ENCODE assay signal across 34 cellular contexts in genomic region chr4:137468836-137469235, GRCh38.
"Had no signal": no experiment of that assay in that cellular context is flagged by ENCODE, and none has a peak within 500 bp of the region (broad histone marks: within the 10 kb centered on the region; RNA-seq: fewer than 3 reads in every experiment).

No MANE protein-coding gene starts in this region.

- H3K9me3 ChIP-seq: adrenal gland, body of pancreas had no signal

- H3K27ac Mint-ChIP-seq: activated B cell treated with CpG ODN at 0.5 μM for 24 hours; activated CD4-positive, alpha-beta memory T cell treated with anti-CD3 and anti-CD28 coated beads, Interleukin-2, amount 10 ng/mL, durations not matched to agents 7 days and 5 days; activated CD4-positive, alpha-beta T cell treated with anti-CD3 and anti-CD28 coated beads, Interleukin-2, amount 10 ng/mL, durations not matched to agents 24 days and 14 days; activated CD8-positive, alpha-beta memory T cell treated with anti-CD3 and anti-CD28 coated beads, Interleukin-2, amount 10 ng/mL, durations not matched to agents 7 days and 5 days; activated CD8-positive, alpha-beta T cell treated with anti-CD3 and anti-CD28 coated beads, Interleukin-2, amount 10 ng/mL, durations not matched to agents 7 days and 5 days; activated naive CD4-positive, alpha-beta T cell treated with anti-CD3 and anti-CD28 coated beads for 36 hours; activated naive CD4-positive, alpha-beta T cell treated with anti-CD3 and anti-CD28 coated beads, Interleukin-2, amount 50 U/mL, for 72 hours; activated naive CD8-positive, alpha-beta T cell treated with anti-CD3 and anti-CD28 coated beads for 36 hours; activated T-cell treated with anti-CD3 and anti-CD28 coated beads, Interleukin-2, amount 50 U/mL, for 72 hours; activated T-helper 1 cell treated with anti-CD3 and anti-CD28 coated beads, Interleukin-12 subunit alpha, Interleukin-12 subunit beta, Interleukin-2, Interleukin-4 antibody, amounts not matched to agents 30 ng/mL and 10 ng/mL and 1 ng/mL, durations not matched to agents 14 hours and 24 hours and 36 hours; activated T-helper 17 cell treated with anti-CD3 and anti-CD28 coated beads, Interleukin-2, amount 50 U/mL, for 72 hours; T-helper 1 cell treated with Interleukin-12 subunit alpha and Interleukin-12 subunit beta and Interleukin-4 antibody, amounts not matched to agents 30 μg/mL and 1 μg/mL, for 36 hours; T-helper 2 cell treated with Interferon-gamma antibody and Interleukin-4, amounts not matched to agents 5 μg/mL and 100 μg/mL, for 36 hours had no signal

- H3K36me3 ChIP-seq: adrenal gland, brain microvascular endothelial cell, breast epithelium had no signal

- H3K4me1 ChIP-seq: adrenal gland, body of pancreas, breast epithelium had no signal

- ATAC-seq: activated CD8-positive, alpha-beta memory T cell treated with anti-CD3 and anti-CD28 coated beads, Interleukin-2, amount 10 ng/mL, durations not matched to agents 7 days and 5 days; activated CD8-positive, alpha-beta T cell treated with anti-CD3 and anti-CD28 coated beads, Interleukin-2, amount 10 ng/mL, durations not matched to agents 7 days and 5 days; activated naive CD4-positive, alpha-beta T cell treated with anti-CD3 and anti-CD28 coated beads, Interleukin-2, amount 50 U/mL, for 72 hours; activated T-cell treated with anti-CD3 and anti-CD28 coated beads, Interleukin-2, amount 50 U/mL, for 4 hours; activated T-cell treated with anti-CD3 and anti-CD28 coated beads, Interleukin-2, amount 50 U/mL, for 72 hours; activated T-helper 17 cell treated with anti-CD3 and anti-CD28 coated beads, Interleukin-2, amount 50 U/mL, for 72 hours; body of pancreas had no signal

- H3K27me3 ChIP-seq: adrenal gland, body of pancreas, brain microvascular endothelial cell, breast epithelium had no signal

- H3K4me3 ChIP-seq: adrenal gland, body of pancreas, breast epithelium had no signal

- DNase-seq: activated B cell treated with CpG ODN at 0.5 μM for 24 hours; activated CD4-positive, alpha-beta memory T cell treated with anti-CD3 and anti-CD28 coated beads, Interleukin-2, amount 10 ng/mL, durations not matched to agents 7 days and 5 days; activated CD4-positive, alpha-beta T cell treated with anti-CD3 and anti-CD28 coated beads for 4 hours; activated CD4-positive, alpha-beta T cell treated with anti-CD3 and anti-CD28 coated beads, Interleukin-2, amount 10 ng/mL, durations not matched to agents 24 days and 14 days; activated CD4-positive, alpha-beta T cell treated with anti-CD3 and anti-CD28 coated beads, Interleukin-2, amount 50 U/mL, for 48 hours; activated CD4-positive, CD25-positive, alpha-beta regulatory T cell treated with anti-CD3 and anti-CD28 coated beads, Interleukin-2, amount 50 U/mL, for 72 hours; activated CD8-positive, alpha-beta memory T cell treated with anti-CD3 and anti-CD28 coated beads for 24 hours; activated CD8-positive, alpha-beta memory T cell treated with anti-CD3 and anti-CD28 coated beads, Interleukin-2, amount 10 ng/mL, durations not matched to agents 7 days and 5 days; activated CD8-positive, alpha-beta memory T cell treated with anti-CD3 and anti-CD28 coated beads, Interleukin-2, amount 50 U/mL, for 48 hours; activated CD8-positive, alpha-beta T cell treated with anti-CD3 and anti-CD28 coated beads, Interleukin-2, amount 10 ng/mL, durations not matched to agents 7 days and 5 days; activated effector memory CD4-positive, alpha-beta T cell treated with anti-CD3 and anti-CD28 coated beads, Interleukin-2, amount 50 U/mL, for 16 hours; activated gamma-delta T cell treated with Interleukin-2 at 50 U/mL for 16 hours; activated naive CD4-positive, alpha-beta T cell; activated naive CD4-positive, alpha-beta T cell treated with anti-CD3 and anti-CD28 coated beads for 36 hours; activated naive CD4-positive, alpha-beta T cell treated with anti-CD3 and anti-CD28 coated beads, Interleukin-2, amount 50 U/mL, for 16 hours; activated naive CD8-positive, alpha-beta T cell treated with anti-CD3 and anti-CD28 coated beads for 36 hours; activated T-cell treated with anti-CD3 and anti-CD28 coated beads, Interleukin-2, amount 50 U/mL, for 4 hours; activated T-cell treated with anti-CD3 and anti-CD28 coated beads, Interleukin-2, amount 50 U/mL, for 72 hours; adrenal gland; amniotic stem cell; aorta; body of pancreas; brain microvascular endothelial cell; central memory CD4-positive, alpha-beta T cell; T-helper 1 cell; T-helper 2 cell; T-helper 9 cell had no signal

- H3K27ac ChIP-seq: adrenal gland, body of pancreas, brain microvascular endothelial cell, breast epithelium, VCaP had no signal

- H3K4me3 Mint-ChIP-seq: activated B cell treated with CpG ODN at 0.5 μM for 24 hours; activated CD4-positive, alpha-beta memory T cell treated with anti-CD3 and anti-CD28 coated beads, Interleukin-2, amount 10 ng/mL, durations not matched to agents 7 days and 5 days; activated CD4-positive, alpha-beta T cell treated with anti-CD3 and anti-CD28 coated beads, Interleukin-2, amount 10 ng/mL, durations not matched to agents 24 days and 14 days; activated CD8-positive, alpha-beta memory T cell treated with anti-CD3 and anti-CD28 coated beads, Interleukin-2, amount 10 ng/mL, durations not matched to agents 7 days and 5 days; activated CD8-positive, alpha-beta T cell treated with anti-CD3 and anti-CD28 coated beads, Interleukin-2, amount 10 ng/mL, durations not matched to agents 7 days and 5 days; activated naive CD4-positive, alpha-beta T cell treated with anti-CD3 and anti-CD28 coated beads for 36 hours; activated naive CD8-positive, alpha-beta T cell treated with anti-CD3 and anti-CD28 coated beads for 36 hours; activated T-cell treated with anti-CD3 and anti-CD28 coated beads, Interleukin-2, amount 50 U/mL, for 4 hours; activated T-cell treated with anti-CD3 and anti-CD28 coated beads, Interleukin-2, amount 50 U/mL, for 72 hours; activated T-helper 1 cell treated with anti-CD3 and anti-CD28 coated beads, Interleukin-12 subunit alpha, Interleukin-12 subunit beta, Interleukin-2, Interleukin-4 antibody, amounts not matched to agents 30 ng/mL and 10 ng/mL and 1 ng/mL, durations not matched to agents 14 hours and 24 hours and 36 hours; activated T-helper 17 cell treated with anti-CD3 and anti-CD28 coated beads, Interleukin-2, amount 50 U/mL, for 72 hours; T-helper 1 cell treated with Interleukin-12 subunit alpha and Interleukin-12 subunit beta and Interleukin-4 antibody, amounts not matched to agents 30 μg/mL and 1 μg/mL, for 36 hours; T-helper 2 cell treated with Interferon-gamma antibody and Interleukin-4, amounts not matched to agents 5 μg/mL and 100 μg/mL, for 36 hours had no signal

- H3K36me3 Mint-ChIP-seq: activated CD8-positive, alpha-beta memory T cell treated with anti-CD3 and anti-CD28 coated beads, Interleukin-2, amount 10 ng/mL, durations not matched to agents 7 days and 5 days; activated naive CD4-positive, alpha-beta T cell treated with anti-CD3 and anti-CD28 coated beads, Interleukin-2, amount 50 U/mL, for 72 hours; activated naive CD8-positive, alpha-beta T cell treated with anti-CD3 and anti-CD28 coated beads for 36 hours had no signal

- H3K27me3 Mint-ChIP-seq: activated B cell treated with CpG ODN at 0.5 μM for 24 hours; activated CD4-positive, alpha-beta memory T cell treated with anti-CD3 and anti-CD28 coated beads, Interleukin-2, amount 10 ng/mL, durations not matched to agents 7 days and 5 days; activated CD4-positive, alpha-beta T cell treated with anti-CD3 and anti-CD28 coated beads, Interleukin-2, amount 10 ng/mL, durations not matched to agents 24 days and 14 days; activated CD8-positive, alpha-beta memory T cell treated with anti-CD3 and anti-CD28 coated beads, Interleukin-2, amount 10 ng/mL, durations not matched to agents 7 days and 5 days; activated naive CD8-positive, alpha-beta T cell treated with anti-CD3 and anti-CD28 coated beads for 36 hours; activated T-helper 17 cell treated with anti-CD3 and anti-CD28 coated beads, Interleukin-2, amount 50 U/mL, for 72 hours had no signal

- H3K4me1 Mint-ChIP-seq: activated B cell treated with CpG ODN at 0.5 μM for 24 hours; activated CD4-positive, alpha-beta memory T cell treated with anti-CD3 and anti-CD28 coated beads, Interleukin-2, amount 10 ng/mL, durations not matched to agents 7 days and 5 days; activated CD4-positive, alpha-beta T cell treated with anti-CD3 and anti-CD28 coated beads, Interleukin-2, amount 10 ng/mL, durations not matched to agents 24 days and 14 days; activated CD8-positive, alpha-beta memory T cell treated with anti-CD3 and anti-CD28 coated beads, Interleukin-2, amount 10 ng/mL, durations not matched to agents 7 days and 5 days; activated naive CD8-positive, alpha-beta T cell treated with anti-CD3 and anti-CD28 coated beads for 36 hours; activated T-helper 17 cell treated with anti-CD3 and anti-CD28 coated beads, Interleukin-2, amount 50 U/mL, for 72 hours had no signal
